Comparison of ENCODE assay signal across 15 cellular contexts in the genomic region with DNA sequence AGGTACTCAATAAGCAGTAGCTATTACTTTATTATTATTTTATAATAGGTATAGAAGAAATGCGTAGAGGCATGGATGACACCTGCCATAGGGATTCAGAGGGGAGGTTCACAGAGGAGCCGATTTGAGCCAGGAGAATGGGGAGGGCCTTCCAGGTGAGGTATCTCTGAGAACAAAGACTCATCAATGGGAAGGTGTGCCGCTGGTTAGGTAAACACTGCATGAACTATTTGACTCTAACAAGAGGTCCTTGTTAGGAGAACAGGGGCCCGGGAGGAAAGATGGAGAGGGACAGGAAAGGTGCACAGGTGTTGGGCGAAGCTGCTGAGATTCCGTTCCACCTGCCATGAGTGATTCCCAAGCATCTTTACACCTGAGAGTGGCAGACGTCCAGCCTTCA. TPM values are rescaled to one million over a fixed set of nuclear protein-coding genes. Genes with fewer than 3 reads are reported as not detected.
"Had no signal": no experiment of that assay in that cellular context is flagged by ENCODE, and none has a peak within 500 bp of the region (broad histone marks: within the 10 kb centered on the region; RNA-seq: fewer than 3 reads in every experiment).

No MANE protein-coding gene starts in this region.

- DNase-seq: activated CD4-positive, alpha-beta T cell treated with anti-CD3 and anti-CD28 coated beads, Interleukin-2, amount 10 ng/mL, durations not matched to agents 24 days and 14 days; activated CD8-positive, alpha-beta T cell treated with anti-CD3 and anti-CD28 coated beads, Interleukin-2, amount 10 ng/mL, durations not matched to agents 7 days and 5 days; activated naive CD4-positive, alpha-beta T cell treated with anti-CD3 and anti-CD28 coated beads, Interleukin-2, amount 10 ng/mL, durations not matched to agents 7 days and 5 days; activated naive CD8-positive, alpha-beta T cell treated with anti-CD3 and anti-CD28 coated beads, Interleukin-2, amount 50 U/mL, for 24 hours; activated T-cell treated with anti-CD3 and anti-CD28 coated beads, Interleukin-2, amount 50 U/mL, for 24 hours; anterior cingulate cortex; caudate nucleus; dorsolateral prefrontal cortex; endodermal cell; kidney; midbrain; stimulated activated naive B cell treated with anti-CD40 and anti-IgM and Interleukin-4, amounts not matched to agents 10 μg/mL and 1 μg/mL and 100 μg/mL, for 72 hours; T1000 had no signal

- H3K4me3 ChIP-seq: dorsolateral prefrontal cortex had no signal

- H3K27me3 ChIP-seq: dorsolateral prefrontal cortex had no signal

- H3K27ac ChIP-seq: dorsolateral prefrontal cortex, epithelial cell of prostate had no signal

- ATAC-seq: activated CD8-positive, alpha-beta T cell treated with anti-CD3 and anti-CD28 coated beads, Interleukin-2, amount 10 ng/mL, durations not matched to agents 7 days and 5 days; activated naive CD8-positive, alpha-beta T cell treated with anti-CD3 and anti-CD28 coated beads, Interleukin-2, amount 50 U/mL, for 24 hours; left lobe of liver; stimulated activated naive B cell treated with anti-CD40 and anti-IgM and Interleukin-4, amounts not matched to agents 10 μg/mL and 1 μg/mL and 100 μg/mL, for 72 hours had no signal

RNA-seq across cellular contexts. Expression of gene TMEM273, which starts 41.8 kb away (rescaled TPM):
- total RNA-seq: endodermal cell had no signal
